21 cellular contexts compared by ENCODE assay signal in the genomic region with DNA sequence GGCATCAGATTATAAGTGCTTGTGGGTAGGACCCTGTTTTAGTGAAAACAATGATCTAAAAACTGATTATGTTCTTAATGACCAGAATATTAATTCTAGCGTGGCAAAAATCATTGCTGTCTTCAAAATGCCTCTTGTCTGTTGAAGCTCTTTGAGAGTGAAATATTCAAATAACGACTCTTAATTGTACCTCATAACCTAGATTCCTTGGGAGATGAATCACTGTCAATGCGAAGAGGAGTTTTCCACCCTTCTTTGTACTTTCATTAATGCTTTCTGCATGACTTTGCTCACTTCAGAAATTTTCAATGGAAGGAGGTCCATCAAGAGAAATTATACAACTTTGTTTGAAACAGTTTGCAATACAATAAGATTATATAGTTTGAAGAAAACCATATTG.
DNase-seq lines count a peak whose midpoint lies in the region; ATAC-seq and TF ChIP-seq lines count a peak whose summit lies in the region.
"Had no signal": no experiment of that assay in that cellular context is flagged by ENCODE, and none has a peak within 500 bp of the region (broad histone marks: within the 10 kb centered on the region; RNA-seq: fewer than 3 reads in every experiment).

No MANE protein-coding gene starts in this region.

- no peak for TF ChIP-seq CTCF in 22Rv1 (IDR thresholded peaks at IDR 0.05)

- DNase-seq in M059J (ENCODE audit: low read depth) (peak; percentile 59), astrocyte of the hippocampus (ENCODE audit: low read depth, low spot score) (peak; percentile 40), kidney glomerular epithelial cell (lab: John Stamatoyannopoulos, UW) (peak; percentile 80), CD1c-positive myeloid dendritic cell (ENCODE audit: extremely low spot score) (no peak)
- DNase-seq in activated effector memory CD4-positive, alpha-beta T cell treated with anti-CD3 and anti-CD28 coated beads, Interleukin-2, amount 50 U/mL, for 16 hours = no peak
- DNase-seq: AML-193, C1 segment of cervical spinal cord, IMR-90, NCI-H1694, NCI-H2081, NCI-H2171, NCI-H446, NCI-H526, RPMI8226, SHP77 treated with DMSO at 0.1 percent for 48 hours, SK-N-SH had no signal

- ATAC-seq in GM19035 (IDR thresholded peaks at IDR 0.05; ENCODE audit: unreplicated experiment) (no peak), GM18511 (IDR thresholded peaks at IDR 0.05; ENCODE audit: unreplicated experiment) (no peak)
- ATAC-seq: GM12878, GM23338 had no signal

- H3K27ac ChIP-seq in 22Rv1 = peak overlapping the region; percentile 25

Comparison
In these comparisons a context has a peak if more than half of its experiments do, and no peak if none do; other contexts are left out.
1. DNase-seq: peak in M059J (single experiment), astrocyte of the hippocampus (single experiment) and kidney glomerular epithelial cell (single experiment); none in CD1c-positive myeloid dendritic cell (single experiment) and activated effector memory CD4-positive, alpha-beta T cell treated with anti-CD3 and anti-CD28 coated beads, Interleukin-2, amount 50 U/mL, for 16 hours (single experiment).